In genomic region chr1:46231231-46231630, GRCh38 we compare ENCODE assay signal across 5 cellular contexts. TPM values are rescaled to one million over a fixed set of nuclear protein-coding genes. Genes with fewer than 3 reads are reported as not detected.
"Had no signal": no experiment of that assay in that cellular context is flagged by ENCODE, and none has a peak within 500 bp of the region (broad histone marks: within the 10 kb centered on the region; RNA-seq: fewer than 3 reads in every experiment).

No MANE protein-coding gene starts in this region.

RNA-seq across cellular contexts. Expression of gene LURAP1, which starts 28.1 kb away (rescaled TPM):
- total RNA-seq: HT-29 had no signal
- polyA plus RNA-seq: IgD-negative memory B cell had no signal

RNA-seq across cellular contexts. Expression of gene P3R3URF, which starts 54.9 kb away (rescaled TPM):
- total RNA-seq: HepG2, HT-29, HT1080, IMR-90 had no signal
- polyA plus RNA-seq: HepG2, IgD-negative memory B cell, IMR-90 had no signal

RNA-seq across cellular contexts. Expression of gene TSPAN1, which starts 56.3 kb away (rescaled TPM):
- polyA plus RNA-seq: IgD-negative memory B cell had no signal
